ENCODE assay signal across 25 cellular contexts in the genomic region with DNA sequence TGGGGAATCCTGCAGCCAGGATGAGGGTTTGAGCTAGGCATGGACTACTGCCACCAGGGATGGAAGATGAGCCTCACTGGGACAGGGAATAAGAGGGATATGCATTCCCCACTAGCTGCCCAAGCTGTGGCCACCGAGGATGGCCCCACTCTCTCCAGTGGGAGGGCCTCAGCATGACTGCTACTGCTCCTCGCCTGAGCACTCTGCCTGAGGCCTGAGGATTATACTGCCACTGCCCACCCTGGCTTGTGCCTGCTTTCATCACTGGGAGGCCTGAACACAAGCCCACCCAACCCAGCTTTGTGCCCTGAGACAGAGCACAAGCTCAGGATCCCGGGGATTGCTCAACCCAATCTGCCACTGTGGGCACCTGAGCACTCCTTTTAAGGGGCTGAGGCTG.
"Had no signal": no experiment of that assay in that cellular context is flagged by ENCODE, and none has a peak within 500 bp of the region (broad histone marks: within the 10 kb centered on the region; RNA-seq: fewer than 3 reads in every experiment).

No MANE protein-coding gene starts in this region.

- H3K4me3 ChIP-seq: neural progenitor cell, pancreas, psoas muscle, right lobe of liver, sigmoid colon, stomach, thoracic aorta, thyroid gland, tibial nerve, upper lobe of left lung, vagina had no signal

- H3K27me3 ChIP-seq: neural progenitor cell, neutrophil, pancreas, right lobe of liver, sigmoid colon, stomach, thyroid gland, tibial nerve, upper lobe of left lung, vagina had no signal

- H3K27ac ChIP-seq: neural progenitor cell, neutrophil, pancreas, psoas muscle, right lobe of liver, sigmoid colon, stomach, thoracic aorta, thyroid gland, tibial nerve, upper lobe of left lung, vagina had no signal

- H3K4me2 ChIP-seq: neural progenitor cell had no signal

- ATAC-seq: naive thymus-derived CD4-positive, alpha-beta T cell; natural killer cell; pancreas; psoas muscle; right cardiac atrium; right lobe of liver; stimulated activated effector memory CD8-positive, alpha-beta T cell treated with anti-CD3 and anti-CD28 coated beads, Interleukin-12 subunit alpha, Interleukin-12 subunit beta, amount 100 ng/mL, for 72 hours; stimulated activated naive B cell treated with anti-CD40 and anti-IgM and Interleukin-4, amounts not matched to agents 10 μg/mL and 1 μg/mL and 100 μg/mL, for 72 hours had no signal

- H3K9ac ChIP-seq: neural progenitor cell had no signal

- DNase-seq: naive thymus-derived CD4-positive, alpha-beta T cell; natural killer cell; nucleus accumbens; psoas muscle; right cardiac atrium; right lobe of liver; sigmoid colon; small intestine; stimulated activated CD4-positive, alpha-beta T cell treated with anti-CD3 and anti-CD28 coated beads, Interleukin-15, amount 100 ng/mL, for 24 hours; stimulated activated CD4-positive, alpha-beta T cell treated with anti-CD3 and anti-CD28 coated beads, Interleukin-2, amount 100 ng/mL, for 24 hours; stimulated activated CD4-positive, alpha-beta T cell treated with anti-CD3 and anti-CD28 coated beads, Interleukin-2, amount 100 ng/mL, for 48 hours; stimulated activated CD4-positive, alpha-beta T cell treated with anti-CD3 and anti-CD28 coated beads, Interleukin-4, amount 100 ng/mL, for 24 hours; stimulated activated naive B cell treated with anti-CD40 and anti-IgM and Interleukin-4, amounts not matched to agents 10 μg/mL and 1 μg/mL and 100 μg/mL, for 72 hours; stimulated activated naive CD4-positive, alpha-beta T cell treated with Interleukin-2 at 50 U/mL for 16 hours; stomach; thyroid gland; upper lobe of left lung had no signal

- H3K9me3 ChIP-seq: neutrophil, pancreas, right lobe of liver, thyroid gland, vagina had no signal

- FAIRE-seq: pancreas, small intestine, urothelium cell line had no signal

- H3K36me3 ChIP-seq: neural progenitor cell, neutrophil, pancreas, right lobe of liver, sigmoid colon, stomach, thoracic aorta, thyroid gland, tibial nerve, upper lobe of left lung, vagina had no signal

- H3K4me1 ChIP-seq: neural progenitor cell, pancreas, psoas muscle, right lobe of liver, sigmoid colon, stomach, thyroid gland, tibial nerve, upper lobe of left lung, vagina had no signal

- H2AFZ ChIP-seq: neural progenitor cell had no signal
